In the genomic region with DNA sequence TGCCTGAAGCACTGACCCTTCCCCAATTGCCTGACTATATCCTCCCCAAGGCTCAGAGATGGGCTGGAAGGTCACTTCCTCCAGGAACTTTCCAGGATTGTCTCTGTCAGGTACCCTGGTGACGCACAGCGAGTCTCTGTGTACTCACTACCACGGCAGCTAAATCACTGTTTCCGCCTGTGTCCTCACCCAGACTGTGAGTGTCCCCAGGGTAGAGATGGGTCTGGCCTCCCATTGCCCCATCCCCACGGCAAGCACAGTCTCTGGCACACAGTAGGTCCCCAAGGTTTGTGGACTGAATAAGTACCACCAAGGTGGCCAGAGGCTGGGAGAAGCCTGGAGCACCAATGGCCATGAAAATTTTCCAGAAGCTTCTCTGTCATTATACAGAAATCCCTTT, we compare ENCODE assay signal across 1 cellular context.
TF ChIP-seq lines count a peak whose summit lies in the region.

No MANE protein-coding gene starts in this region.

TF ChIP-seq in H1, 55 proteins besides CTCF, POLR2A, EP300 and RAD21 (continued from another document):
- TF ChIP-seq, protein P1, sequence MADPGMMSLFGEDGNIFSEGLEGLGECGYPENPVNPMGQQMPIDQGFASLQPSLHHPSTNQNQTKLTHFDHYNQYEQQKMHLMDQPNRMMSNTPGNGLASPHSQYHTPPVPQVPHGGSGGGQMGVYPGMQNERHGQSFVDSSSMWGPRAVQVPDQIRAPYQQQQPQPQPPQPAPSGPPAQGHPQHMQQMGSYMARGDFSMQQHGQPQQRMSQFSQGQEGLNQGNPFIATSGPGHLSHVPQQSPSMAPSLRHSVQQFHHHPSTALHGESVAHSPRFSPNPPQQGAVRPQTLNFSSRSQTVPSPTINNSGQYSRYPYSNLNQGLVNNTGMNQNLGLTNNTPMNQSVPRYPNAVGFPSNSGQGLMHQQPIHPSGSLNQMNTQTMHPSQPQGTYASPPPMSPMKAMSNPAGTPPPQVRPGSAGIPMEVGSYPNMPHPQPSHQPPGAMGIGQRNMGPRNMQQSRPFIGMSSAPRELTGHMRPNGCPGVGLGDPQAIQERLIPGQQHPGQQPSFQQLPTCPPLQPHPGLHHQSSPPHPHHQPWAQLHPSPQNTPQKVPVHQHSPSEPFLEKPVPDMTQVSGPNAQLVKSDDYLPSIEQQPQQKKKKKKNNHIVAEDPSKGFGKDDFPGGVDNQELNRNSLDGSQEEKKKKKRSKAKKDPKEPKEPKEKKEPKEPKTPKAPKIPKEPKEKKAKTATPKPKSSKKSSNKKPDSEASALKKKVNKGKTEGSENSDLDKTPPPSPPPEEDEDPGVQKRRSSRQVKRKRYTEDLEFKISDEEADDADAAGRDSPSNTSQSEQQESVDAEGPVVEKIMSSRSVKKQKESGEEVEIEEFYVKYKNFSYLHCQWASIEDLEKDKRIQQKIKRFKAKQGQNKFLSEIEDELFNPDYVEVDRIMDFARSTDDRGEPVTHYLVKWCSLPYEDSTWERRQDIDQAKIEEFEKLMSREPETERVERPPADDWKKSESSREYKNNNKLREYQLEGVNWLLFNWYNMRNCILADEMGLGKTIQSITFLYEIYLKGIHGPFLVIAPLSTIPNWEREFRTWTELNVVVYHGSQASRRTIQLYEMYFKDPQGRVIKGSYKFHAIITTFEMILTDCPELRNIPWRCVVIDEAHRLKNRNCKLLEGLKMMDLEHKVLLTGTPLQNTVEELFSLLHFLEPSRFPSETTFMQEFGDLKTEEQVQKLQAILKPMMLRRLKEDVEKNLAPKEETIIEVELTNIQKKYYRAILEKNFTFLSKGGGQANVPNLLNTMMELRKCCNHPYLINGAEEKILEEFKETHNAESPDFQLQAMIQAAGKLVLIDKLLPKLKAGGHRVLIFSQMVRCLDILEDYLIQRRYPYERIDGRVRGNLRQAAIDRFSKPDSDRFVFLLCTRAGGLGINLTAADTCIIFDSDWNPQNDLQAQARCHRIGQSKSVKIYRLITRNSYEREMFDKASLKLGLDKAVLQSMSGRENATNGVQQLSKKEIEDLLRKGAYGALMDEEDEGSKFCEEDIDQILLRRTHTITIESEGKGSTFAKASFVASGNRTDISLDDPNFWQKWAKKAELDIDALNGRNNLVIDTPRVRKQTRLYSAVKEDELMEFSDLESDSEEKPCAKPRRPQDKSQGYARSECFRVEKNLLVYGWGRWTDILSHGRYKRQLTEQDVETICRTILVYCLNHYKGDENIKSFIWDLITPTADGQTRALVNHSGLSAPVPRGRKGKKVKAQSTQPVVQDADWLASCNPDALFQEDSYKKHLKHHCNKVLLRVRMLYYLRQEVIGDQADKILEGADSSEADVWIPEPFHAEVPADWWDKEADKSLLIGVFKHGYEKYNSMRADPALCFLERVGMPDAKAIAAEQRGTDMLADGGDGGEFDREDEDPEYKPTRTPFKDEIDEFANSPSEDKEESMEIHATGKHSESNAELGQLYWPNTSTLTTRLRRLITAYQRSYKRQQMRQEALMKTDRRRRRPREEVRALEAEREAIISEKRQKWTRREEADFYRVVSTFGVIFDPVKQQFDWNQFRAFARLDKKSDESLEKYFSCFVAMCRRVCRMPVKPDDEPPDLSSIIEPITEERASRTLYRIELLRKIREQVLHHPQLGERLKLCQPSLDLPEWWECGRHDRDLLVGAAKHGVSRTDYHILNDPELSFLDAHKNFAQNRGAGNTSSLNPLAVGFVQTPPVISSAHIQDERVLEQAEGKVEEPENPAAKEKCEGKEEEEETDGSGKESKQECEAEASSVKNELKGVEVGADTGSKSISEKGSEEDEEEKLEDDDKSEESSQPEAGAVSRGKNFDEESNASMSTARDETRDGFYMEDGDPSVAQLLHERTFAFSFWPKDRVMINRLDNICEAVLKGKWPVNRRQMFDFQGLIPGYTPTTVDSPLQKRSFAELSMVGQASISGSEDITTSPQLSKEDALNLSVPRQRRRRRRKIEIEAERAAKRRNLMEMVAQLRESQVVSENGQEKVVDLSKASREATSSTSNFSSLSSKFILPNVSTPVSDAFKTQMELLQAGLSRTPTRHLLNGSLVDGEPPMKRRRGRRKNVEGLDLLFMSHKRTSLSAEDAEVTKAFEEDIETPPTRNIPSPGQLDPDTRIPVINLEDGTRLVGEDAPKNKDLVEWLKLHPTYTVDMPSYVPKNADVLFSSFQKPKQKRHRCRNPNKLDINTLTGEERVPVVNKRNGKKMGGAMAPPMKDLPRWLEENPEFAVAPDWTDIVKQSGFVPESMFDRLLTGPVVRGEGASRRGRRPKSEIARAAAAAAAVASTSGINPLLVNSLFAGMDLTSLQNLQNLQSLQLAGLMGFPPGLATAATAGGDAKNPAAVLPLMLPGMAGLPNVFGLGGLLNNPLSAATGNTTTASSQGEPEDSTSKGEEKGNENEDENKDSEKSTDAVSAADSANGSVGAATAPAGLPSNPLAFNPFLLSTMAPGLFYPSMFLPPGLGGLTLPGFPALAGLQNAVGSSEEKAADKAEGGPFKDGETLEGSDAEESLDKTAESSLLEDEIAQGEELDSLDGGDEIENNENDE (IDR thresholded peaks at IDR 0.05; ENCODE audit: insufficient replicate concordance, low read length), result no peak
- TF ChIP-seq CEBPB (IDR thresholded peaks at IDR 0.05; ENCODE audit: low read depth, low read length) (no peak), POU5F1 (IDR thresholded peaks at IDR 0.05; ENCODE audit: low read depth, low read length) (no peak), SP2 (IDR thresholded peaks at IDR 0.05; ENCODE audit: low read length) (no peak), HDAC2 (IDR thresholded peaks at IDR 0.05; ENCODE audit: borderline replicate concordance in 1 of 2, low read depth in 2 of 2, low read length in 2 of 2) (no peak), SAP30 (IDR thresholded peaks at IDR 0.05; ENCODE audit: insufficient read depth, insufficient replicate concordance, low read length) (no peak)
- TF ChIP-seq, protein P2, sequence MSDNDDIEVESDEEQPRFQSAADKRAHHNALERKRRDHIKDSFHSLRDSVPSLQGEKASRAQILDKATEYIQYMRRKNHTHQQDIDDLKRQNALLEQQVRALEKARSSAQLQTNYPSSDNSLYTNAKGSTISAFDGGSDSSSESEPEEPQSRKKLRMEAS (IDR thresholded peaks at IDR 0.05), result no peak
